ENCODE assay signal across 16 cellular contexts in genomic region chr4:3364199-3364598, GRCh38.
A peak's percentile ranks its signal among the peaks of the same experiment; 100 is the strongest.
DNase-seq lines count a peak whose midpoint lies in the region; ATAC-seq and TF ChIP-seq lines count a peak whose summit lies in the region.
"Had no signal": no experiment of that assay in that cellular context is flagged by ENCODE, and none has a peak within 500 bp of the region (broad histone marks: within the 10 kb centered on the region; RNA-seq: fewer than 3 reads in every experiment).

No MANE protein-coding gene starts in this region.

- H3K4me3 ChIP-seq in right cardiac atrium (ENCODE audit: low read length): no peak overlapping the region
- H3K4me3 ChIP-seq in lung: no peak overlapping the region
- H3K4me3 ChIP-seq: K562 had no signal

- H3K27ac ChIP-seq in right cardiac atrium (ENCODE audit: low read length) (no peak overlapping the region), lung (ENCODE audit: low read depth in 1 of 2, low read length in 1 of 2) (no peak overlapping the region)

- no peaks in the 10 kb centered on the region for H3K36me3 ChIP-seq in lung (ENCODE audit: control insufficient read depth in 2 of 2, insufficient read depth in 2 of 2, low read length in 2 of 2)

- no peak for ATAC-seq in right cardiac atrium
- no peak for ATAC-seq in left cardiac atrium
- ATAC-seq in lung (ENCODE audit: insufficient read depth, low FRiP score): no peak
- ATAC-seq in GM21786 (IDR thresholded peaks at IDR 0.05; ENCODE audit: unreplicated experiment): no peak
- ATAC-seq: K562 had no signal

- H3K9me3 ChIP-seq in right cardiac atrium (ENCODE audit: control insufficient read depth, low read length): no peaks in the 10 kb centered on the region
- no peaks in the 10 kb centered on the region for H3K9me3 ChIP-seq in lung (ENCODE audit: control insufficient read depth in 2 of 2, insufficient read depth in 1 of 2, low read length in 1 of 2)

- intact Hi-C loops in right cardiac atrium (cut with DNase I) (no loop called here), left cardiac atrium (cut with DNase I) (no loop called here)

- no peaks in the 10 kb centered on the region for H3K27me3 ChIP-seq in right cardiac atrium (ENCODE audit: control insufficient read depth, insufficient read depth)
- no peaks in the 10 kb centered on the region for H3K27me3 ChIP-seq in lung (ENCODE audit: control insufficient read depth, insufficient read depth)

- TF ChIP-seq CTCF in lung (IDR thresholded peaks at IDR 0.05; ENCODE audit: control extremely low read depth, extremely low read depth): no peak

- DNase-seq in NCI-H1092 treated with DMSO at 0.1 percent for 48 hours (lab: John Stamatoyannopoulos, UW) (peak; percentile 3), NCI-H1092 (lab: John Stamatoyannopoulos, UW) (no peak), right cardiac atrium (peak in 2 of 3 donors; percentile 15 to 46), left cardiac atrium (no peak), lung (ENCODE audit: low spot score) (peak; percentile 26), nucleus accumbens (lab: John Stamatoyannopoulos, UW) (no peak)
- DNase-seq in stimulated activated CD4-positive, alpha-beta T cell treated with anti-CD3 and anti-CD28 coated beads, Interleukin-4, amount 100 ng/mL, for 4 hours: no peak
- DNase-seq: 8988T, C1 segment of cervical spinal cord, GOT3, NCI-H1436 treated with DMSO at 0.1 percent for 48 hours, NCI-H2029 treated with DMSO at 0.1 percent for 48 hours, NCI-H2227 treated with DMSO at 0.1 percent for 48 hours, NCI-H526 had no signal

- 83% methylated on average over 17 of the region's 17 CpGs for WGBS in right cardiac atrium
- 85 to 86% methylated on average over 17 of the region's 17 CpGs for WGBS in lung, 2 donors

- peaks cover under 1% of the 10 kb centered on the region for H3K4me1 ChIP-seq in right cardiac atrium (ENCODE audit: control insufficient read depth, insufficient read depth, low read length)
- peaks cover 1 to 14% of the 10 kb centered on the region in 2 donors for H3K4me1 ChIP-seq in lung (ENCODE audit: control insufficient read depth in 2 of 2, insufficient read depth in 2 of 2, low read length in 2 of 2)

Comparison
In these comparisons a context has a peak if more than half of its experiments do, and no peak if none do; other contexts are left out.
1. DNase-seq: peak in NCI-H1092 treated with DMSO at 0.1 percent for 48 hours (single experiment), right cardiac atrium (2 of 3) and lung (single experiment); none in NCI-H1092 (single experiment), left cardiac atrium (single experiment), nucleus accumbens (0 of 56) and stimulated activated CD4-positive, alpha-beta T cell treated with anti-CD3 and anti-CD28 coated beads, Interleukin-4, amount 100 ng/mL, for 4 hours (0 of 2).